In the genomic region with DNA sequence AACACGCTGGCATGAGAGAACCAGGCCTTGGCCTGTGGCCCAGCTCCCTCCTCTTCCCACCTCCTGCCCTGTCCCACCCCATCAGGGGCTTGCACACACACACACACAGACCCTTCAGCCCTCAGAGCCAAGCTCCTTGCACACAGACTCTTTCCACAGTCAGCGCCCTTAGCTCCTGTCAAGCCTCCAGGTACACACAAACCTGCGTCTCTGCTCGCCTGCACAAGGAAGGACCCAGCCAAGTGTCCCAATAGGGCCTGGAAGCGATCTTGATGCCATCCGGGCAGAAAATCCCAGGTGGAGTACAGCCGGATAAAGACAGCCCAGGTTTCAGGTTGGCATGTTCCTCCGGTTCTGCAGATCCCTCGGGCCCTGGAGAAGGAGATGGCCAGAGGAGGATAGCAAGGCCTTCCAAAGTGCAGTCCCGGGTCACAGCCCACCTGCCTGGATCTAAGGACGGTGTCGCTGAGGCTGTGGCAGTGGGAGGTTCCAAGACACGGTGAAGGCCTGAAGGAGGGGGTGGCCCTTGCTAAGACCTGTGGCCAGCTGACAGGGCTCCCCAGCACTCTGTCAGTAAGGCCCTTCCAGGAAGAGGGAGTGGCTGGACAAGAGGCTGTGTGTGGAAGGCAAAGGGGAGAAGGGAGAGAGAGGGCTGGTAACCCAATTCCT, we compare ENCODE assay signal across 2 cellular contexts.
TF ChIP-seq lines count a peak whose summit lies in the region.

No MANE protein-coding gene starts in this region.

TF ChIP-seq in K562, 482 proteins besides CTCF, POLR2A, EP300 and RAD21:
- peak; percentile 48 for TF ChIP-seq PRDM10 (IDR thresholded peaks at IDR 0.05; ENCODE audit: partially characterized antibody)
- no peak for TF ChIP-seq FOXM1 (IDR thresholded peaks at IDR 0.05; ENCODE audit: low read depth)
- no peak for TF ChIP-seq FOXM1 (CRISPR knock-in tag; IDR thresholded peaks at IDR 0.05; ENCODE audit: low read depth)
- TF ChIP-seq, protein P1, sequence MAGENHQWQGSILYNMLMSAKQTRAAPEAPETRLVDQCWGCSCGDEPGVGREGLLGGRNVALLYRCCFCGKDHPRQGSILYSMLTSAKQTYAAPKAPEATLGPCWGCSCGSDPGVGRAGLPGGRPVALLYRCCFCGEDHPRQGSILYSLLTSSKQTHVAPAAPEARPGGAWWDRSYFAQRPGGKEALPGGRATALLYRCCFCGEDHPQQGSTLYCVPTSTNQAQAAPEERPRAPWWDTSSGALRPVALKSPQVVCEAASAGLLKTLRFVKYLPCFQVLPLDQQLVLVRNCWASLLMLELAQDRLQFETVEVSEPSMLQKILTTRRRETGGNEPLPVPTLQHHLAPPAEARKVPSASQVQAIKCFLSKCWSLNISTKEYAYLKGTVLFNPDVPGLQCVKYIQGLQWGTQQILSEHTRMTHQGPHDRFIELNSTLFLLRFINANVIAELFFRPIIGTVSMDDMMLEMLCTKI (IDR thresholded peaks at IDR 0.05; ENCODE audit: partially characterized antibody): no peak
- no peak for TF ChIP-seq PHF21A (IDR thresholded peaks at IDR 0.05; ENCODE audit: borderline replicate concordance, low read depth)
- TF ChIP-seq RBFOX2 (IDR thresholded peaks at IDR 0.05; ENCODE audit: low read depth, low read length): no peak
- TF ChIP-seq, protein P2, sequence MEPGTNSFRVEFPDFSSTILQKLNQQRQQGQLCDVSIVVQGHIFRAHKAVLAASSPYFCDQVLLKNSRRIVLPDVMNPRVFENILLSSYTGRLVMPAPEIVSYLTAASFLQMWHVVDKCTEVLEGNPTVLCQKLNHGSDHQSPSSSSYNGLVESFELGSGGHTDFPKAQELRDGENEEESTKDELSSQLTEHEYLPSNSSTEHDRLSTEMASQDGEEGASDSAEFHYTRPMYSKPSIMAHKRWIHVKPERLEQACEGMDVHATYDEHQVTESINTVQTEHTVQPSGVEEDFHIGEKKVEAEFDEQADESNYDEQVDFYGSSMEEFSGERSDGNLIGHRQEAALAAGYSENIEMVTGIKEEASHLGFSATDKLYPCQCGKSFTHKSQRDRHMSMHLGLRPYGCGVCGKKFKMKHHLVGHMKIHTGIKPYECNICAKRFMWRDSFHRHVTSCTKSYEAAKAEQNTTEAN (CRISPR knock-in tag; IDR thresholded peaks at IDR 0.05): no peak
- TF ChIP-seq, protein P3, sequence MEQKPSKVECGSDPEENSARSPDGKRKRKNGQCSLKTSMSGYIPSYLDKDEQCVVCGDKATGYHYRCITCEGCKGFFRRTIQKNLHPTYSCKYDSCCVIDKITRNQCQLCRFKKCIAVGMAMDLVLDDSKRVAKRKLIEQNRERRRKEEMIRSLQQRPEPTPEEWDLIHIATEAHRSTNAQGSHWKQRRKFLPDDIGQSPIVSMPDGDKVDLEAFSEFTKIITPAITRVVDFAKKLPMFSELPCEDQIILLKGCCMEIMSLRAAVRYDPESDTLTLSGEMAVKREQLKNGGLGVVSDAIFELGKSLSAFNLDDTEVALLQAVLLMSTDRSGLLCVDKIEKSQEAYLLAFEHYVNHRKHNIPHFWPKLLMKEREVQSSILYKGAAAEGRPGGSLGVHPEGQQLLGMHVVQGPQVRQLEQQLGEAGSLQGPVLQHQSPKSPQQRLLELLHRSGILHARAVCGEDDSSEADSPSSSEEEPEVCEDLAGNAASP (IDR thresholded peaks at IDR 0.05): no peak
- peak; percentile 35; the same call in 1 of the 2 replicates for TF ChIP-seq TFAP4 (CRISPR knock-in tag; IDR thresholded peaks at IDR 0.05; ENCODE audit: borderline replicate concordance)
- no peak for TF ChIP-seq SETDB1 (IDR thresholded peaks at IDR 0.05; ENCODE audit: low read length)
- TF ChIP-seq NELFE (IDR thresholded peaks at IDR 0.05; ENCODE audit: insufficient read depth, insufficient read length): no peak
- TF ChIP-seq MITF (IDR thresholded peaks at IDR 0.05): no peak

TF ChIP-seq in H1, 55 proteins besides CTCF, POLR2A, EP300 and RAD21:
- TF ChIP-seq TAF7 (optimal IDR thresholded peaks at IDR 0.05; ENCODE audit: borderline replicate concordance, low read depth, low read length) (no peak), CEBPB (IDR thresholded peaks at IDR 0.05; ENCODE audit: low read depth, low read length) (no peak), JUN (IDR thresholded peaks at IDR 0.05; ENCODE audit: low read depth, low read length) (no peak), SIX5 (IDR thresholded peaks at IDR 0.05; ENCODE audit: low read depth, low read length) (no peak), SP1 (IDR thresholded peaks at IDR 0.05; ENCODE audit: low read depth, low read length) (no peak), TCF12 (IDR thresholded peaks at IDR 0.05; ENCODE audit: low read depth, low read length) (no peak), KDM1A (IDR thresholded peaks at IDR 0.05; ENCODE audit: borderline replicate concordance, low read length) (no peak), SP2 (IDR thresholded peaks at IDR 0.05; ENCODE audit: low read length) (no peak), SIN3A (conservative IDR thresholded peaks at IDR 0.05 in 1 of 2, IDR thresholded peaks at IDR 0.05 in 1 of 2; ENCODE audit: low read depth in 1 of 2, low read length in 2 of 2) (no peak), GABPA (IDR thresholded peaks at IDR 0.05; ENCODE audit: borderline replicate concordance, insufficient read depth, low read length) (no peak), CREB1 (IDR thresholded peaks at IDR 0.05) (no peak), RBBP5 (IDR thresholded peaks at IDR 0.05; ENCODE audit: borderline replicate concordance, low read depth, low read length) (no peak), CHD1 (IDR thresholded peaks at IDR 0.05; ENCODE audit: low read depth, low read length) (no peak)
